Comparison of ENCODE assay signal across 1 cellular context in the genomic region with DNA sequence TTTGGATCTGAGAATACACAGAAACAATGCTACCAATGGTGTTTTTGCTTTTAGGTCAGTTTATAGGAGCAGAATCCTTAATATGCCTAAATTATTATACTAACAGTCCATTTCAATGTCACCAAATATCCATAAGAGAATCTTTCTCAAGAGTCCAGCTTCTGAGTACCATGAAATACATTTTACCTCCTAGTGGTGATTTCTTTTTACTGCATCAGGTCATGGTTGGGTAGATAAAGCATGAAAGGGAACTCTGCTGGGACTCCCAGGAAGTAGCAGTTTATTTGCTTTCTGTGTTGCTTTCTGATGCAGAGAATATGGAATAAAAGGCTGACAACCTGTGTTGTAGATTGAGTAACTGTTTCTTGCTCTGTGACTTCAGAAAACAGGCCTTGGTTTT.
TF ChIP-seq lines count a peak whose summit lies in the region.

No MANE protein-coding gene starts in this region.

TF ChIP-seq in HCT116, 20 proteins besides CTCF, POLR2A, EP300 and RAD21 (continued from another document):
- TF ChIP-seq SRF (IDR thresholded peaks at IDR 0.05; ENCODE audit: low read depth) (no peak), ELF1 (IDR thresholded peaks at IDR 0.05; ENCODE audit: borderline replicate concordance, low read depth) (no peak), EZH2phosphoT487 (IDR thresholded peaks at IDR 0.05; ENCODE audit: borderline replicate concordance) (no peak), SIN3A (IDR thresholded peaks at IDR 0.05; ENCODE audit: low read depth) (no peak), CBX3 (IDR thresholded peaks at IDR 0.05; ENCODE audit: low read depth) (no peak), POLR2AphosphoS5 (IDR thresholded peaks at IDR 0.05; ENCODE audit: low read depth, low read length) (no peak), TCF7L2 (IDR thresholded peaks at IDR 0.05; ENCODE audit: borderline replicate concordance, extremely low read depth, insufficient read depth, insufficient read length) (no peak)
- TF ChIP-seq, protein P1, sequence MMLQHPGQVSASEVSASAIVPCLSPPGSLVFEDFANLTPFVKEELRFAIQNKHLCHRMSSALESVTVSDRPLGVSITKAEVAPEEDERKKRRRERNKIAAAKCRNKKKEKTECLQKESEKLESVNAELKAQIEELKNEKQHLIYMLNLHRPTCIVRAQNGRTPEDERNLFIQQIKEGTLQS (IDR thresholded peaks at IDR 0.05), result no peak
